ENCODE assay signal across 26 cellular contexts in the genomic region with DNA sequence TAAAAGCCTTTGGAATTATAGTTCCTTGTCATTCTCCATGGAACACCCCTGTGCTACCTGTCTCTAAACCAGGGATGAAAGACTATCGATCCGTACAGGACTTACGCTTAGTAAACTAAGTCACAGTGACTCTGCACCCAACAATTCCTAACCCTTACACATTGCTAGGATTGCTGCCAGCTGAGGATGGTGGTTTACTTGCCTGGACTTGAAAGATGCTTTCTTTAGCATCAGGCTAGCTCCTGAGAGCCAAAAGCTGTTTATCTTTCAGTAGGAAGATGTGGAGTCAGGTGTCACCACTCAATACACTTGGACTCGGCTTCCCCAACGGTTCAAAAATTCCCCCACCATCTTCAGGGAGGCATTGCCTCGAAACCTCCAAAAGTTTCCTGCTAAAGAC.
A peak's percentile ranks its signal among the peaks of the same experiment; 100 is the strongest.
DNase-seq lines count a peak whose midpoint lies in the region; ATAC-seq, FAIRE-seq and TF ChIP-seq lines count a peak whose summit lies in the region.
"Had no signal": no experiment of that assay in that cellular context is flagged by ENCODE, and none has a peak within 500 bp of the region (broad histone marks: within the 10 kb centered on the region; RNA-seq: fewer than 3 reads in every experiment).

No MANE protein-coding gene starts in this region.

- H3K27me3 ChIP-seq in bronchial epithelial cell (ENCODE audit: control insufficient read depth, insufficient read depth, low read length), result no peaks in the 10 kb centered on the region
- no peaks in the 10 kb centered on the region for H3K27me3 ChIP-seq in mesenchymal stem cell (ENCODE audit: control insufficient read depth in 1 of 2, insufficient read depth in 1 of 2, low read length in 2 of 2)
- H3K27me3 ChIP-seq in trophoblast cell (ENCODE audit: insufficient read depth, low read length), result no peaks in the 10 kb centered on the region
- H3K27me3 ChIP-seq in osteoblast (ENCODE audit: insufficient read depth, low read length), result no peaks in the 10 kb centered on the region
- H3K27me3 ChIP-seq: BE2C, BLaER1 had no signal

- H3K79me2 ChIP-seq in trophoblast cell (ENCODE audit: control insufficient read depth, insufficient read depth, low read length, poor library complexity) (no peaks in the 10 kb centered on the region), osteoblast (ENCODE audit: insufficient read depth, low read length) (no peaks in the 10 kb centered on the region)

- no peaks in the 10 kb centered on the region for H3K9me3 Mint-ChIP-seq in stimulated activated naive B cell treated with anti-CD40 and anti-IgM and Interleukin-4, amounts not matched to agents 10 μg/mL and 1 μg/mL and 100 μg/mL, for 72 hours
- H3K9me3 Mint-ChIP-seq: CD4-positive, alpha-beta memory T cell; CD8-positive, alpha-beta memory T cell had no signal

- H2BK120ac ChIP-seq in mesenchymal stem cell (ENCODE audit: low read depth, low read length) (no peak overlapping the region), trophoblast cell (ENCODE audit: insufficient read depth, low read length, poor library complexity) (no peak overlapping the region)

- no peaks in the 10 kb centered on the region for H3K4me1 Mint-ChIP-seq in stimulated activated naive B cell treated with anti-CD40 and anti-IgM and Interleukin-4, amounts not matched to agents 10 μg/mL and 1 μg/mL and 100 μg/mL, for 72 hours
- H3K4me1 Mint-ChIP-seq: CD14-positive monocyte; CD4-positive, alpha-beta memory T cell; CD4-positive, CD25-positive, alpha-beta regulatory T cell; CD8-positive, alpha-beta memory T cell had no signal

- H3K79me1 ChIP-seq in mesenchymal stem cell (replicated peaks; ENCODE audit: low read length, poor library complexity, severe bottlenecking) (no peaks in the 10 kb centered on the region), trophoblast cell (ENCODE audit: low read length) (no peaks in the 10 kb centered on the region)

- DNase-seq in bronchial epithelial cell (ENCODE audit: low read depth) (peak; percentile 51), epithelial cell of prostate (ENCODE audit: low read depth, low spot score) (peak; percentile 29), mesenchymal stem cell (no peak), trophoblast cell (no peak), DMS53 (lab: John Stamatoyannopoulos, UW) (no peak), osteoblast (ENCODE audit: insufficient read length, low spot score, missing footprints) (no peak)
- DNase-seq in stimulated activated naive B cell treated with anti-CD40 and anti-IgM and Interleukin-4, amounts not matched to agents 10 μg/mL and 1 μg/mL and 100 μg/mL, for 72 hours, result no peak
- DNase-seq: 8988T; ACHN; BE2C; C1 segment of cervical spinal cord; CD4-positive, alpha-beta memory T cell; CD4-positive, CD25-positive, alpha-beta regulatory T cell; CD8-positive, alpha-beta memory T cell; COR-L47; DMS 273 treated with DMSO at 0.1 percent for 48 hours; DMS153; DMS79 treated with DMSO at 0.1 percent for 48 hours; GF-D8 had no signal

- WGBS in mesenchymal stem cell, result no CpG with 5 or more reads among the region's 6 CpGs
- WGBS in trophoblast cell (ENCODE audit: extremely low coverage, insufficient coverage, insufficient read length), result no CpG with 5 or more reads among the region's 6 CpGs

- H3K18ac ChIP-seq in mesenchymal stem cell (ENCODE audit: low read depth in 1 of 2, low read length in 2 of 2) (no peak overlapping the region), trophoblast cell (ENCODE audit: low read length) (no peak overlapping the region)

- H3K36me3 ChIP-seq in bronchial epithelial cell (ENCODE audit: control insufficient read depth, insufficient read depth, low read length) (no peaks in the 10 kb centered on the region), mesenchymal stem cell (ENCODE audit: control insufficient read depth in 1 of 2, insufficient read depth in 2 of 2, low read depth in 1 of 2, low read length in 2 of 2) (no peaks in the 10 kb centered on the region), trophoblast cell (ENCODE audit: control insufficient read depth in 1 of 2, insufficient read depth in 2 of 2, low read length in 2 of 2) (no peaks in the 10 kb centered on the region), osteoblast (ENCODE audit: insufficient read depth, low read length) (no peaks in the 10 kb centered on the region)
- H3K36me3 ChIP-seq: BE2C, BLaER1 had no signal

- H3K27ac ChIP-seq in epithelial cell of prostate, result no peak overlapping the region
- peak overlapping the region; percentile 98 for H3K27ac ChIP-seq in mesenchymal stem cell (ENCODE audit: low read length, poor library complexity, severe bottlenecking)
- H3K27ac ChIP-seq in trophoblast cell (ENCODE audit: low read depth, low read length), result peak overlapping the region; percentile 10
- H3K27ac ChIP-seq in osteoblast (ENCODE audit: low read depth, low read length), result no peak overlapping the region
- H3K27ac ChIP-seq: BLaER1 had no signal

- ATAC-seq in stimulated activated naive B cell treated with anti-CD40 and anti-IgM and Interleukin-4, amounts not matched to agents 10 μg/mL and 1 μg/mL and 100 μg/mL, for 72 hours (replicated peaks), result no peak
- no peak for ATAC-seq in HG03521 (IDR thresholded peaks at IDR 0.05; ENCODE audit: unreplicated experiment)

- no peak overlapping the region for H4K12ac ChIP-seq in trophoblast cell (ENCODE audit: low read depth, low read length)

- H2BK5ac ChIP-seq in mesenchymal stem cell (ENCODE audit: low read depth, low read length, poor library complexity, severe bottlenecking) (peak overlapping the region; percentile 57), trophoblast cell (ENCODE audit: low read depth, low read length, poor library complexity) (no peak overlapping the region)

- no peak overlapping the region for H4K8ac ChIP-seq in mesenchymal stem cell (ENCODE audit: low read length)
- H4K8ac ChIP-seq in trophoblast cell (ENCODE audit: low read depth, low read length), result no peak overlapping the region

- FAIRE-seq in bronchial epithelial cell (lab: Jason Lieb, UNC), result no peak
- FAIRE-seq: A204.1, G401.6, GM12891, GM19239 had no signal

- H3K4me3 ChIP-seq in bronchial epithelial cell (ENCODE audit: low read depth, low read length) (no peak overlapping the region), mesenchymal stem cell (ENCODE audit: insufficient read depth in 1 of 2, low read depth in 1 of 2, low read length in 2 of 2) (no peak overlapping the region), trophoblast cell (ENCODE audit: low read depth, low read length) (no peak overlapping the region), osteoblast (ENCODE audit: insufficient read depth, low read length) (no peak overlapping the region)
- H3K4me3 ChIP-seq: BLaER1 had no signal

- no peaks in the 10 kb centered on the region for H3K27me3 Mint-ChIP-seq in stimulated activated naive B cell treated with anti-CD40 and anti-IgM and Interleukin-4, amounts not matched to agents 10 μg/mL and 1 μg/mL and 100 μg/mL, for 72 hours
- H3K27me3 Mint-ChIP-seq: CD4-positive, alpha-beta memory T cell; CD8-positive, alpha-beta memory T cell had no signal

- no peak for TF ChIP-seq CTCF in bronchial epithelial cell (IDR thresholded peaks at IDR 0.05; ENCODE audit: insufficient read depth, low read length, severe bottlenecking)
- TF ChIP-seq CTCF in osteoblast (IDR thresholded peaks at IDR 0.05; ENCODE audit: extremely low read depth, low read depth, low read length), result no peak

- H3K4me3 Mint-ChIP-seq in stimulated activated naive B cell treated with anti-CD40 and anti-IgM and Interleukin-4, amounts not matched to agents 10 μg/mL and 1 μg/mL and 100 μg/mL, for 72 hours, result no peak overlapping the region
- H3K4me3 Mint-ChIP-seq: CD14-positive monocyte; CD4-positive, alpha-beta memory T cell; CD4-positive, CD25-positive, alpha-beta regulatory T cell; CD8-positive, alpha-beta memory T cell had no signal

- no peaks in the 10 kb centered on the region for H3K36me3 Mint-ChIP-seq in stimulated activated naive B cell treated with anti-CD40 and anti-IgM and Interleukin-4, amounts not matched to agents 10 μg/mL and 1 μg/mL and 100 μg/mL, for 72 hours
- H3K36me3 Mint-ChIP-seq: CD14-positive monocyte; CD4-positive, alpha-beta memory T cell; CD4-positive, CD25-positive, alpha-beta regulatory T cell; CD8-positive, alpha-beta memory T cell had no signal

- H3K9me3 ChIP-seq in mesenchymal stem cell (ENCODE audit: control insufficient read depth, low read length) (no peaks in the 10 kb centered on the region), trophoblast cell (ENCODE audit: insufficient read depth, low read depth, low read length) (no peaks in the 10 kb centered on the region), osteoblast (ENCODE audit: low read depth, low read length) (no peaks in the 10 kb centered on the region)
- H3K9me3 ChIP-seq: BE2C, BLaER1 had no signal

- H2AK5ac ChIP-seq in mesenchymal stem cell (ENCODE audit: low read length, severe bottlenecking), result peak overlapping the region; percentile 70
- no peak overlapping the region for H2AK5ac ChIP-seq in trophoblast cell (ENCODE audit: low read length)

- H3K4ac ChIP-seq in mesenchymal stem cell (ENCODE audit: low read depth in 1 of 2, low read length in 2 of 2) (no peak overlapping the region), trophoblast cell (ENCODE audit: low read depth, low read length) (no peak overlapping the region)

- H4K91ac ChIP-seq in mesenchymal stem cell (ENCODE audit: low read length) (no peak overlapping the region), trophoblast cell (ENCODE audit: low read depth, low read length) (no peak overlapping the region)

- no peaks in the 10 kb centered on the region for H4K20me1 ChIP-seq in osteoblast (ENCODE audit: insufficient read depth, low read length)
- H4K20me1 ChIP-seq: BLaER1 had no signal

- H3K9ac ChIP-seq in mesenchymal stem cell (ENCODE audit: low read length) (no peak overlapping the region), trophoblast cell (ENCODE audit: low read length) (no peak overlapping the region)
- H3K9ac ChIP-seq: BLaER1 had no signal

- no peak overlapping the region for H3K4me2 ChIP-seq in mesenchymal stem cell (ENCODE audit: low read length, poor library complexity, severe bottlenecking)
- no peak overlapping the region for H3K4me2 ChIP-seq in trophoblast cell (ENCODE audit: low read length)
- H3K4me2 ChIP-seq in osteoblast (ENCODE audit: insufficient read depth, low read length), result no peak overlapping the region
- H3K4me2 ChIP-seq: BLaER1 had no signal

- H2AFZ ChIP-seq in mesenchymal stem cell (ENCODE audit: low read depth, low read length) (no peak overlapping the region), trophoblast cell (ENCODE audit: insufficient read depth, low read length, poor library complexity) (no peak overlapping the region), osteoblast (ENCODE audit: low read length) (no peak overlapping the region)

- no peak overlapping the region for H2BK12ac ChIP-seq in mesenchymal stem cell (ENCODE audit: low read length in 2 of 2)
- H2BK12ac ChIP-seq in trophoblast cell (ENCODE audit: low read length), result no peak overlapping the region

- H3K23ac ChIP-seq in mesenchymal stem cell (ENCODE audit: low read length in 2 of 2) (no peak overlapping the region), trophoblast cell (ENCODE audit: low read length) (no peak overlapping the region)

- no peak overlapping the region for H3K27ac Mint-ChIP-seq in stimulated activated naive B cell treated with anti-CD40 and anti-IgM and Interleukin-4, amounts not matched to agents 10 μg/mL and 1 μg/mL and 100 μg/mL, for 72 hours
- H3K27ac Mint-ChIP-seq: CD14-positive monocyte; CD4-positive, alpha-beta memory T cell; CD4-positive, CD25-positive, alpha-beta regulatory T cell; CD8-positive, alpha-beta memory T cell had no signal

- H3K4me1 ChIP-seq in mesenchymal stem cell (ENCODE audit: control insufficient read depth, insufficient read depth, low read depth, low read length) (peaks cover 2% of the 10 kb centered on the region), trophoblast cell (ENCODE audit: control insufficient read depth in 1 of 2, insufficient read depth in 2 of 2, low read length in 2 of 2) (no peaks in the 10 kb centered on the region), osteoblast (ENCODE audit: insufficient read depth, low read length) (no peaks in the 10 kb centered on the region)
- H3K4me1 ChIP-seq: BE2C, BLaER1 had no signal

- H3K14ac ChIP-seq in mesenchymal stem cell (ENCODE audit: low read length in 2 of 2) (no peak overlapping the region), trophoblast cell (ENCODE audit: low read length) (no peak overlapping the region)

- no peak overlapping the region for H2BK15ac ChIP-seq in mesenchymal stem cell (ENCODE audit: low read depth, poor library complexity, severe bottlenecking)

Comparison
In these comparisons a context has a peak if more than half of its experiments do, and no peak if none do; other contexts are left out.
1. DNase-seq: peak in bronchial epithelial cell (single experiment) and epithelial cell of prostate (single experiment); none in mesenchymal stem cell (single experiment), trophoblast cell (0 of 2), DMS53 (single experiment), stimulated activated naive B cell treated with anti-CD40 and anti-IgM and Interleukin-4, amounts not matched to agents 10 μg/mL and 1 μg/mL and 100 μg/mL, for 72 hours (single experiment) and osteoblast (single experiment).
2. H3K27ac ChIP-seq: peak in mesenchymal stem cell (single experiment) and trophoblast cell (single experiment); none in epithelial cell of prostate (single experiment) and osteoblast (single experiment).